In the genomic region with DNA sequence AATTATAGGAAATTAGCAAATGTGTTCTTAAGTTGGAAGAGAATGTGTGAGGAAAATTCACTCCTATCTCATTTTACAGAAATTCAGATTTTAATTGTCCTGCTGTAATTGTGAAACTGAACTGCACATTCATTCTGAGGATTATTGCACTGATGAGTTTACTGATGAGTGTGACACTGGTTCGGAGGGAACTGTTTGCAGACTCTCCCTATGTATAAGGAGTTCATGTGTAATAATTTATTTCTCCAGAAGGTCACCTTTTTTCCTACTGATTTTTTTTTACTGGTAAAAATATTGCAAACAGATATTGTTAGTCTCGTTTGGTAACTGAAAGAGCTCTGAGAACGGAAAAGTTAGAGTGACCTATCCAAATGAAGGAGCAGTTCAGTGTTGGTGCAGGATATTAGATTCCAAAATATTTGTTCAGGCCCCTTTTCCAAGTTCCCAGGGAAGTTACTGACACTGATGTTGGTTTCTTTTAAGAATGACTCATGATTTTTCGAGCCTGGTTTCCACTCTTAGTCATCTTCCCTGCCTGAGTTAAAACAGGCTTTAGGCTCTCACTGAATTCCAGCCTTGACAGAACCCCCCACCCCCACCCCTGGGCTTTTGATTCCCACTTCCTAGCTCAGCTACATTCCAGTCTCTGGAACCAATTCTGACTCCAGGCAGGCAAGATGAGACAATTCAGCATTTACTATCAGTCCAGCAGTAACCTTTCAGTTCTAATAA, we compare ENCODE assay signal across 8 cellular contexts. TPM values are rescaled to one million over a fixed set of nuclear protein-coding genes. Genes with fewer than 3 reads are reported as not detected.
A peak's percentile ranks its signal among the peaks of the same experiment; 100 is the strongest.
DNase-seq lines count a peak whose midpoint lies in the region; ATAC-seq and FAIRE-seq lines count a peak whose summit lies in the region.

No MANE protein-coding gene starts in this region.

- peak; percentile 26 for ATAC-seq in HG03103 (IDR thresholded peaks at IDR 0.05; ENCODE audit: low read depth, unreplicated experiment)
- ATAC-seq in Right ventricle myocardium superior (ENCODE audit: poor library complexity), result peak; percentile 83
- no peak for ATAC-seq in left colon

- peak; percentile 45 for FAIRE-seq in G401.6 (lab: Jason Lieb, UNC)

- no peaks in the 10 kb centered on the region for H3K27me3 Mint-ChIP-seq in activated CD4-positive, alpha-beta memory T cell treated with anti-CD3 and anti-CD28 coated beads, Interleukin-2, amount 10 ng/mL, durations not matched to agents 7 days and 5 days

- H3K36me3 Mint-ChIP-seq in activated CD4-positive, alpha-beta memory T cell treated with anti-CD3 and anti-CD28 coated beads, Interleukin-2, amount 10 ng/mL, durations not matched to agents 7 days and 5 days (ENCODE audit: low read depth), result peaks cover 23% of the 10 kb centered on the region

- H3K27ac Mint-ChIP-seq in activated CD4-positive, alpha-beta memory T cell treated with anti-CD3 and anti-CD28 coated beads, Interleukin-2, amount 10 ng/mL, durations not matched to agents 7 days and 5 days, result peak overlapping the region; percentile 2

- CTCF ChIA-PET in activated CD4-positive, alpha-beta memory T cell treated with anti-CD3 and anti-CD28 coated beads, Interleukin-2, amount 10 ng/mL, durations not matched to agents 7 days and 5 days (lab: Charles Lee), result interaction anchor here (1.2 kb wide), 1 partner anchor 17 kb away, joined by 4 read pairs; no protein-coding TSS in a partner anchor

- DNase-seq in activated CD4-positive, alpha-beta memory T cell treated with anti-CD3 and anti-CD28 coated beads, Interleukin-2, amount 10 ng/mL, durations not matched to agents 7 days and 5 days, result no peak
- DNase-seq in Right ventricle myocardium superior, result no peak
- peak; percentile 19 for DNase-seq in putamen (ENCODE audit: low spot score)
- DNase-seq in NCI-H748 treated with DMSO at 0.1 percent for 48 hours (lab: John Stamatoyannopoulos, UW), result no peak
- no peak for DNase-seq in left colon
- no peak for DNase-seq in NCI-H1092 treated with DMSO at 0.1 percent for 48 hours (lab: John Stamatoyannopoulos, UW)

- H3K4me3 Mint-ChIP-seq in activated CD4-positive, alpha-beta memory T cell treated with anti-CD3 and anti-CD28 coated beads, Interleukin-2, amount 10 ng/mL, durations not matched to agents 7 days and 5 days, result no peak overlapping the region

- intact Hi-C loops in Right ventricle myocardium superior (cut with DNase I), result no loop called here
- intact Hi-C loops in left colon (cut with DNase I, micrococcal nuclease), result no loop called here

- H3K4me1 Mint-ChIP-seq in activated CD4-positive, alpha-beta memory T cell treated with anti-CD3 and anti-CD28 coated beads, Interleukin-2, amount 10 ng/mL, durations not matched to agents 7 days and 5 days, result peaks cover 41% of the 10 kb centered on the region

- POLR2A ChIA-PET in activated CD4-positive, alpha-beta memory T cell treated with anti-CD3 and anti-CD28 coated beads, Interleukin-2, amount 10 ng/mL, durations not matched to agents 7 days and 5 days (lab: Charles Lee), result interaction anchor here (1.6 kb wide), 1 partner anchor 99 kb away, joined by 3 read pairs; no protein-coding TSS in a partner anchor

- peaks cover 3% of the 10 kb centered on the region for H3K9me3 Mint-ChIP-seq in activated CD4-positive, alpha-beta memory T cell treated with anti-CD3 and anti-CD28 coated beads, Interleukin-2, amount 10 ng/mL, durations not matched to agents 7 days and 5 days

RNA-seq across cellular contexts. Expression of a gene that starts 18.4 kb away (rescaled TPM):
- total RNA-seq in activated CD4-positive, alpha-beta memory T cell treated with anti-CD3 and anti-CD28 coated beads, Interleukin-2, amount 10 ng/mL, durations not matched to agents 7 days and 5 days, result 10 to 100 TPM; 29.2 to 29.8 TPM
- total RNA-seq in Right ventricle myocardium superior, result 46.6 TPM
- 10 to 100 TPM; 10.3 to 15.4 TPM for total RNA-seq in left colon
